Comparison of ENCODE assay signal across 15 cellular contexts in the genomic region with DNA sequence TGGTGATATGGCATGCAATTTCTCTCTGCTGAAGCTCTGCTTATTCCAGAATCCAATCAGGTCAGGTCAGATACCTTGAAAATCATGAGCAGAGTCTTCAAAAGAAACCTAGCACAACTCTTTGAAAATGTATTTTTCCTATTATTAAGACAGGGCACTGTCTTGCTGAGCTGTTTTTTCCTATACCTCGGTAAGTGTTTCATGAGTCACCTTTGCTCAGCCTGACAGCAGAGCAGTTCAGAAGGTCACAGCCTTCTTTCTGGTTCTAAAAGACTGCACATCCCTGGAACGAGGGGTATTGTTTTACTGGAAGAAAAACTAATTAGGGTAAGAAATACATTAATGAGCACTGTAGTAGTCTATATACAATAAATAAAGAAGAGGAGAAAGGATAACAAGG.
"Had no signal": no experiment of that assay in that cellular context is flagged by ENCODE, and none has a peak within 500 bp of the region (broad histone marks: within the 10 kb centered on the region; RNA-seq: fewer than 3 reads in every experiment).

No MANE protein-coding gene starts in this region.

- DNase-seq: activated CD4-positive, alpha-beta T cell treated with anti-CD3 and anti-CD28 coated beads for 36 hours; activated CD4-positive, alpha-beta T cell treated with anti-CD3 and anti-CD28 coated beads, Interleukin-2, amount 50 U/mL, for 48 hours; activated gamma-delta T cell treated with Interleukin-2 at 50 U/mL for 16 hours; central memory CD4-positive, alpha-beta T cell; dorsolateral prefrontal cortex; naive thymus-derived CD8-positive, alpha-beta T cell; ovary; right lobe of liver; small intestine; stimulated activated CD4-positive, alpha-beta T cell treated with anti-CD3 and anti-CD28 coated beads, Interleukin-15, amount 100 ng/mL, for 24 hours; stimulated activated CD4-positive, alpha-beta T cell treated with anti-CD3 and anti-CD28 coated beads, Interleukin-2, amount 100 ng/mL, for 48 hours had no signal

- H3K36me3 ChIP-seq: ovary, right lobe of liver, tibial nerve, vagina had no signal

- ATAC-seq: activated CD4-positive, alpha-beta T cell treated with anti-CD3 and anti-CD28 coated beads for 36 hours; naive thymus-derived CD8-positive, alpha-beta T cell; right lobe of liver; WTC11 had no signal

- H3K27me3 ChIP-seq: ovary, right lobe of liver, tibial nerve, vagina had no signal

- H3K27ac ChIP-seq: dorsolateral prefrontal cortex, epithelial cell of prostate, ovary, right lobe of liver, tibial nerve, vagina had no signal

- H3K4me3 ChIP-seq: dorsolateral prefrontal cortex, ovary, right lobe of liver, tibial nerve, vagina had no signal

- H3K9me3 ChIP-seq: ovary, right lobe of liver, tibial nerve, vagina had no signal

- H3K4me1 ChIP-seq: right lobe of liver, tibial nerve, vagina had no signal
